10 cellular contexts compared by ENCODE assay signal in the genomic region with DNA sequence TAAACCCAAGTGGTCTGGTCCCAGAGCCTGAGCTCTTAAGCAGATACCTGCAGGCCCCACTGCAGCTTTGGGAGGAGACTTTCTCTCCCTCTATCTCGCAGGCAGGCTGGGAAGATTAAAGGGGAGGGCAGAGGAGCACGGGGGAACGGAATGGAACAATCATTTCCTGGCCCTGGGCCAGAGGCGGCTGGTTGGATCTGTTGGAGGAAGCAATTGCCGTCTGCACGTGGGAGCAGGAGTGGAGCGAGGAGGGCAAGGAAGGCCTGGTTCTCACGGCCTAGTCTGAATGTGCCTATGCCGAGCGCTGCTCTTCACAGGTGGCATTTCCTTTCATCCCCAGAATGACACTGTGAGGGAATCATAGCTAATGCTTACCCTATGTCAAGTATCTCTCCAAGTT. TPM values are rescaled to one million over a fixed set of nuclear protein-coding genes. Genes with fewer than 3 reads are reported as not detected.
DNase-seq lines count a peak whose midpoint lies in the region; ATAC-seq and TF ChIP-seq lines count a peak whose summit lies in the region.
"Had no signal": no experiment of that assay in that cellular context is flagged by ENCODE, and none has a peak within 500 bp of the region (broad histone marks: within the 10 kb centered on the region; RNA-seq: fewer than 3 reads in every experiment).

No MANE protein-coding gene starts in this region.

- H3K36me3 ChIP-seq in SJCRH30 (no peaks in the 10 kb centered on the region), cardiac muscle cell (no peaks in the 10 kb centered on the region)

- CTCF ChIA-PET in T-cell (lab: Charles Lee) = no interaction called here

- H3K4me1 ChIP-seq in SJCRH30 (peaks cover 22% of the 10 kb centered on the region), cardiac muscle cell (ENCODE audit: low read depth) (peaks cover 6% of the 10 kb centered on the region)

- H3K27ac Mint-ChIP-seq in T-cell = no peak overlapping the region
- H3K27ac Mint-ChIP-seq: activated CD4-positive, alpha-beta T cell treated with anti-CD3 and anti-CD28 coated beads, Interleukin-2, amount 10 ng/mL, durations not matched to agents 7 days and 5 days; IgD-negative memory B cell had no signal

- H3K9me3 ChIP-seq in SJCRH30 (replicated peaks) (peaks cover 6% of the 10 kb centered on the region), cardiac muscle cell (ENCODE audit: low read depth) (no peaks in the 10 kb centered on the region)

- no peaks in the 10 kb centered on the region for H3K4me1 Mint-ChIP-seq in T-cell
- H3K4me1 Mint-ChIP-seq: activated CD4-positive, alpha-beta T cell treated with anti-CD3 and anti-CD28 coated beads, Interleukin-2, amount 10 ng/mL, durations not matched to agents 7 days and 5 days; IgD-negative memory B cell had no signal

- no peaks in the 10 kb centered on the region for H3K27me3 ChIP-seq in SJCRH30
- H3K27me3 ChIP-seq in cardiac muscle cell = no peaks in the 10 kb centered on the region

- ATAC-seq in HG02678 (IDR thresholded peaks at IDR 0.05; ENCODE audit: unreplicated experiment) = no peak
- ATAC-seq in GM19023 (IDR thresholded peaks at IDR 0.05; ENCODE audit: unreplicated experiment) = no peak
- ATAC-seq in T-cell (replicated peaks in 1 of 4) = no peak

- no peak for TF ChIP-seq CTCF in cardiac muscle cell (IDR thresholded peaks at IDR 0.05; ENCODE audit: low read depth, low read length)

- peaks cover 2% of the 10 kb centered on the region for H3K36me3 Mint-ChIP-seq in T-cell

- H3K4me3 Mint-ChIP-seq in T-cell = no peak overlapping the region
- H3K4me3 Mint-ChIP-seq: activated CD4-positive, alpha-beta T cell treated with anti-CD3 and anti-CD28 coated beads, Interleukin-2, amount 10 ng/mL, durations not matched to agents 7 days and 5 days; IgD-negative memory B cell had no signal

- DNase-seq in NCI-H1092 (lab: John Stamatoyannopoulos, UW) = peak; percentile 79
- peak; percentile 74 to 76 for DNase-seq in SJCRH30
- peak; percentile 74 to 77 for DNase-seq in cardiac muscle cell (ENCODE audit: low read depth in 1 of 2, low spot score in 1 of 2)
- peak; percentile 7 for DNase-seq in skeletal muscle cell (ENCODE audit: low read depth)
- DNase-seq in T-cell = no peak
- DNase-seq in stimulated activated CD8-positive, alpha-beta memory T cell treated with anti-CD3 and anti-CD28 coated beads, Interleukin-4, amount 100 ng/mL, for 48 hours = no peak
- DNase-seq: activated CD4-positive, alpha-beta T cell treated with anti-CD3 and anti-CD28 coated beads, Interleukin-2, amount 10 ng/mL, durations not matched to agents 7 days and 5 days had no signal

- H3K4me3 ChIP-seq in SJCRH30 (no peak overlapping the region), cardiac muscle cell (no peak overlapping the region), skeletal muscle cell (ENCODE audit: low read depth, low read length) (no peak overlapping the region)

- no peak overlapping the region for H3K27ac ChIP-seq in SJCRH30
- H3K27ac ChIP-seq in cardiac muscle cell = no peak overlapping the region

- H3K27me3 Mint-ChIP-seq in T-cell = peaks cover 2 to 5% of the 10 kb centered on the region in 2 donors

- POLR2A ChIA-PET in T-cell (lab: Charles Lee) = no interaction called here

- peaks cover 0 to 6% (median 3%) of the 10 kb centered on the region in 3 donors for H3K9me3 Mint-ChIP-seq in T-cell

RNA-seq across cellular contexts. Expression of gene NKAIN1, which starts 23.7 kb away (rescaled TPM):
- total RNA-seq in SJCRH30 (2014; rRNA removed; shearing (Covaris generic)) = 20.2 and 20.9 TPM in 2 replicates
- 1.7 and 1.9 TPM in 2 replicates for total RNA-seq in cardiac muscle cell
- 2.4 and 2.8 TPM in 2 replicates for polyA plus RNA-seq in cardiac muscle cell
- total RNA-seq in T-cell = under 1 TPM in 1 of 5 donors, not detected in 4; 0.13 TPM
- polyA plus RNA-seq: IgD-negative memory B cell had no signal

Comparison
In these comparisons a context has a peak if more than half of its experiments do, and no peak if none do; other contexts are left out.
1. DNase-seq: peak in NCI-H1092 (single experiment), SJCRH30 (2 of 2), cardiac muscle cell (2 of 2) and skeletal muscle cell (single experiment); none in T-cell (0 of 34) and stimulated activated CD8-positive, alpha-beta memory T cell treated with anti-CD3 and anti-CD28 coated beads, Interleukin-4, amount 100 ng/mL, for 48 hours (single experiment).